5 cellular contexts compared by ENCODE assay signal in the genomic region with DNA sequence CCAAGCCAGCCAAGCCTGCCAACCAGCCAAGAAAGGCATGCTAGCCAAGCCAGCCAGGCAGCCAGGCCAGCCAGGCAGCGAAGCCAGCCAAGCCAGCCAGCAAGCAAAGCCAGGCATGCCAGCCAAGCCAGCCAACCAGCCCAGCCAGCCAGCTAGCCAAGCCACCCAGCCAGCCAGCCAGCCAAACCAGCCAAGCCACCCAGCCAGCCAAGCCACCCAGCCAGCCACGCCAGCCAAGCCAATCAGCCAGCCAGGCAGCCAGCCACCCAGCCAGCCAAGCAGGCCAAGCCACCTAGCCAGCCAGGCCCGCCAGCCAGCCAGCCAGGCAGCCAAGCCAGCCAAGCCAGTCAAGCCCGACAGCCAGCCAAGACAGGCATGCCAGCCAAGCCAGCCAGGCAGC.
DNase-seq lines count a peak whose midpoint lies in the region; ATAC-seq, FAIRE-seq and TF ChIP-seq lines count a peak whose summit lies in the region.
"Not testable (repeated sequence)": the region's sequence is repeated elsewhere in the genome, so short reads cannot be mapped to it uniquely, and the experiment has no call there.

No MANE protein-coding gene starts in this region.

- peaks cover 3 to 61% (median 43%) of the 10 kb centered on the region in 7 donors for H3K9me3 Mint-ChIP-seq in CD14-positive monocyte
- not testable (repeated sequence) for H3K9me3 Mint-ChIP-seq in natural killer cell treated with Interleukin-12 subunit alpha and Interleukin-12 subunit beta and Interleukin-15 and Interleukin-18, amount 100 ng/mL, for 72 hours

- DNase-seq in CD14-positive monocyte (ENCODE audit: low spot score) (peak; percentile 51), coronary artery (ENCODE audit: low spot score) (peak; percentile 70), kidney (peak; percentile 60), spleen (peak; percentile 72)
- peak; percentile 63 for DNase-seq in natural killer cell treated with Interleukin-12 subunit alpha and Interleukin-12 subunit beta and Interleukin-15 and Interleukin-18, amount 100 ng/mL, for 72 hours (ENCODE audit: low spot score)

- not testable (repeated sequence) for H3K27ac ChIP-seq in coronary artery; kidney (ENCODE audit: low read depth in 2 of 2, low read length in 2 of 2); spleen

- intact Hi-C loops in CD14-positive monocyte (cut with micrococcal nuclease); kidney (cut with DNase I); spleen (cut with DNase I; ENCODE audit: low total_unique reads): not testable (repeated sequence)

- not testable (repeated sequence) for H3K27me3 ChIP-seq in spleen (replicated peaks in 1 of 7)

- not testable (repeated sequence) for H3K36me3 Mint-ChIP-seq in CD14-positive monocyte; natural killer cell treated with Interleukin-12 subunit alpha and Interleukin-12 subunit beta and Interleukin-15 and Interleukin-18, amount 100 ng/mL, for 72 hours

- not testable (repeated sequence) for TF ChIP-seq POLR2A in spleen (IDR thresholded peaks at IDR 0.05)

- H3K4me1 Mint-ChIP-seq in CD14-positive monocyte; natural killer cell treated with Interleukin-12 subunit alpha and Interleukin-12 subunit beta and Interleukin-15 and Interleukin-18, amount 100 ng/mL, for 72 hours (ENCODE audit: low read depth in 2 of 2): not testable (repeated sequence)

- not testable (repeated sequence) for H3K27ac Mint-ChIP-seq in CD14-positive monocyte; natural killer cell treated with Interleukin-12 subunit alpha and Interleukin-12 subunit beta and Interleukin-15 and Interleukin-18, amount 100 ng/mL, for 72 hours

- not testable (repeated sequence) for ATAC-seq in natural killer cell treated with Interleukin-12 subunit alpha and Interleukin-12 subunit beta and Interleukin-15 and Interleukin-18, amount 100 ng/mL, for 72 hours

- WGBS in spleen, 5 donors: 81 to 94% (median 89%) methylated on average over 4 of the region's 4 CpGs

- not testable (repeated sequence) for H3K9ac ChIP-seq in kidney (ENCODE audit: low read length in 2 of 2)

- not testable (repeated sequence) for H3K27me3 Mint-ChIP-seq in CD14-positive monocyte (ENCODE audit: low read depth in 3 of 3); natural killer cell treated with Interleukin-12 subunit alpha and Interleukin-12 subunit beta and Interleukin-15 and Interleukin-18, amount 100 ng/mL, for 72 hours

- not testable (repeated sequence) for FAIRE-seq in kidney (lab: Jason Lieb, UNC)

- not testable (repeated sequence) for H3K4me3 Mint-ChIP-seq in CD14-positive monocyte; natural killer cell treated with Interleukin-12 subunit alpha and Interleukin-12 subunit beta and Interleukin-15 and Interleukin-18, amount 100 ng/mL, for 72 hours

- H3K4me1 ChIP-seq in kidney (ENCODE audit: control insufficient read depth in 1 of 2, insufficient read depth in 1 of 2, low read depth in 1 of 2, low read length in 2 of 2); spleen: not testable (repeated sequence)

- not testable (repeated sequence) for H3K4me3 ChIP-seq in coronary artery; kidney (ENCODE audit: low read length in 2 of 2); spleen

- H3K9me3 ChIP-seq in kidney (ENCODE audit: control insufficient read depth in 1 of 2, low read length in 2 of 2): not testable (repeated sequence)
- peaks cover 0 to 16% (median 2%) of the 10 kb centered on the region in 8 donors for H3K9me3 ChIP-seq in spleen

- H3K36me3 ChIP-seq in kidney (ENCODE audit: control insufficient read depth in 1 of 2, insufficient read depth in 2 of 2, low read length in 2 of 2); spleen: not testable (repeated sequence)

- TF ChIP-seq CTCF in CD14-positive monocyte (IDR thresholded peaks at IDR 0.05); coronary artery (IDR thresholded peaks at IDR 0.05); kidney (IDR thresholded peaks at IDR 0.05; ENCODE audit: borderline replicate concordance, extremely low read depth, insufficient read depth); spleen (IDR thresholded peaks at IDR 0.05 in 8 of 11, conservative IDR thresholded peaks at IDR 0.05 in 3 of 11): not testable (repeated sequence)
